ENCODE assay signal across 17 cellular contexts in the genomic region with DNA sequence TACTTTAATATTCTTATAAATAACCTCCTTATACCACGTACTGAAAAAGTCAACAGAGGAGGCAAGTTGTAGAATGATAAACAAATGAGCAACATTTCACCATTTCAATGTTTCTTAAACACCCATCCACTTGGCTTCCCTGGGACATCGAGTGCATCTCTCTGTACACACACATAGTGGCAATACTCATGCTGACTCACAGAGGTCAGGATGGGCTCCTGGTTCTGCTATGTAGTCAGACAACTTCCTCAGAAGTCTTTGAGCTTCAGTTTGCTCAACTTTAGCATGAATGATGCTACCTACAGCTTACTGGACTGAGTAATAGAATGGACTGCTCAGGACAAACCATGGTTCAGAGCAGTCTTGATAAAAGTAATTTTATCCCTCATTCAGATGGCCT. TPM values are rescaled to one million over a fixed set of nuclear protein-coding genes. Genes with fewer than 3 reads are reported as not detected.
DNase-seq lines count a peak whose midpoint lies in the region; ATAC-seq, FAIRE-seq and TF ChIP-seq lines count a peak whose summit lies in the region.
"Had no signal": no experiment of that assay in that cellular context is flagged by ENCODE, and none has a peak within 500 bp of the region (broad histone marks: within the 10 kb centered on the region; RNA-seq: fewer than 3 reads in every experiment).

No MANE protein-coding gene starts in this region.

- no peak for ATAC-seq in HG03432 (IDR thresholded peaks at IDR 0.05; ENCODE audit: unreplicated experiment)
- ATAC-seq in HG03460 (IDR thresholded peaks at IDR 0.05; ENCODE audit: unreplicated experiment) = no peak
- ATAC-seq: heart left ventricle, T-cell had no signal

- in situ Hi-C loops in astrocyte of the spinal cord (cut with HindIII; ENCODE audit: low sequenced_read_pairs) = no loop called here

- no peak for FAIRE-seq in frontal cortex (lab: Jason Lieb, UNC)
- FAIRE-seq: G401.6, RCC 7860 had no signal

- H3K4me3 ChIP-seq in astrocyte of the spinal cord (ENCODE audit: low read depth, low read length) = no peak overlapping the region
- H3K4me3 ChIP-seq: cardiac muscle cell, heart left ventricle had no signal

- DNase-seq in Daoy (ENCODE audit: low read depth) = peak; percentile 7
- DNase-seq in HPDE6-E6E7 (ENCODE audit: extremely low spot score) = peak; percentile 38
- peak; percentile 38 for DNase-seq in astrocyte of the spinal cord (ENCODE audit: low read depth, low spot score)
- peak; percentile 96 for DNase-seq in iris pigment epithelial cell (ENCODE audit: low read depth)
- no peak for DNase-seq in NK-92 (lab: John Stamatoyannopoulos, UW; ENCODE audit: unreplicated experiment)
- no peak for DNase-seq in frontal cortex (ENCODE audit: low spot score in 2 of 2)
- DNase-seq: activated CD8-positive, alpha-beta memory T cell treated with anti-CD3 and anti-CD28 coated beads, Interleukin-2, amount 50 U/mL, for 4 hours; activated naive CD4-positive, alpha-beta T cell treated with anti-CD3 and anti-CD28 coated beads, Interleukin-2, amount 10 ng/mL, durations not matched to agents 7 days and 5 days; heart left ventricle; NCI-H2029 treated with DMSO at 0.1 percent for 48 hours; NCI-H748 treated with DMSO at 0.1 percent for 48 hours; T-cell had no signal

- no peak for TF ChIP-seq CTCF in astrocyte of the spinal cord (IDR thresholded peaks at IDR 0.05; ENCODE audit: low read depth, low read length)

RNA-seq across cellular contexts. Expression of gene MAD2L1, which starts 56.9 kb away (rescaled TPM):
- 83.2 and 84.8 TPM in 2 replicates for total RNA-seq in Daoy (2014; rRNA removed; shearing (Covaris generic))
- total RNA-seq in frontal cortex = 4.9 TPM

Comparison
In these comparisons a context has a peak if more than half of its experiments do, and no peak if none do; other contexts are left out.
1. DNase-seq: peak in Daoy (single experiment), HPDE6-E6E7 (single experiment), astrocyte of the spinal cord (single experiment) and iris pigment epithelial cell (single experiment); none in NK-92 (single experiment) and frontal cortex (0 of 2).
2. RNA of gene MAD2L1, which starts 56.9 kb away (total RNA-seq): 83.2 to 84.8 TPM in Daoy; 4.9 TPM in frontal cortex (single experiment); every median in the first group is over 10 times any median in the second.